In the genomic region with DNA sequence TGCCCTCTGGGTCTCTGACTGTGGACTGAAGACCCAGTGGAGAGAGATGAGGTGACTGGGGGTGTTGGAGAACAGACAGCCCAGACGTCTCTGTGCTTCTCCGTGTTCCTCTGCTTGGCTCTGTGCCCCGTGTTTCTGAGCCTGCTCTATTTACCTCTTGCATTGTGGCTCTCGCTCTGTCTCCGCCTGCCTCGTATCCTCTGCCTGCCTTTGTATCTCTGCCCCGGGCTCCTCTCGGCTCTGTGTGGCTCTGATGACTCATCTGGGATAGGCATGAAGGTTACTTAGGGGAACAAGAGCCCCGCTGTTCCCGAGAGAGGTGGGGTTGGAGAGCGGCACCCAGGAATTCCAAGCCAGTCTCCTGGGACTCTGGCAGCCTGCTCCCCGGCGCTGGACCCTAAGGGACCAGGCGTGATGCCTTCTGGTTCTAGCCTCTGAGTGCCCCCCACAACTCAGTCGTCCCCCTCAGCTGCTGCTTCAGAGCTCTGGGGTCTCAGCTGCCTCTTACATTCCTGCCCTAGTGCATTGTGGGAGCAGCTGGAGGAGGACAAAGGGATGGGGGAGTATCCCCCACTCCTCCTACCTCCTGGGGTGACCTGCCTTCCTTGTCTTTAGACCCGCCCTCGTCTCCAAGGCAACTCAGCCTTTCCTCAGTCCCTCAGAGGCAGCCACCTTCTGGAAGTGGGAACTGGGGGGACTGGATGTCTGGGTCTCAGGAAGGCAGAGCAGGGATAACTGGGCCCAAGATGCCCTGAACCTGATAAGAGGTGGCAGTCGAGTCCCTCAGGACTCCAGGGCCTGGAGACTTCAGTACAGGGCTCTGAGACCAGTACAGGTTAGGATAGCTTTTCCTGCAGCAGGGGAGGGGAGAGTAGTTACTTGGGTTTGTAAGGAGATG, we compare ENCODE assay signal across 8 cellular contexts. TPM values are rescaled to one million over a fixed set of nuclear protein-coding genes. Genes with fewer than 3 reads are reported as not detected.
A peak's percentile ranks its signal among the peaks of the same experiment; 100 is the strongest.
DNase-seq lines count a peak whose midpoint lies in the region; TF ChIP-seq lines count a peak whose summit lies in the region.

No MANE protein-coding gene starts in this region.

- intact Hi-C loops in breast epithelium (cut with DNase I; ENCODE audit: low total_unique reads): loop anchor here (5.0 kb wide), 1 partner anchor 159 kb away; no protein-coding TSS in a partner anchor

- peak overlapping the region; percentile 98 for H3K27ac ChIP-seq in breast epithelium
- no peak overlapping the region for H3K27ac ChIP-seq in effector memory CD4-positive, alpha-beta T cell (ENCODE audit: insufficient read depth, low read length, poor library complexity, severe bottlenecking)

- H3K4me3 ChIP-seq in HAP-1 (peak overlapping the region; percentile 40), breast epithelium (peak overlapping the region; percentile 71 to 93 (median 84)), skeletal muscle cell (ENCODE audit: low read depth, low read length) (peak overlapping the region; percentile 76)
- H3K4me3 ChIP-seq in effector memory CD4-positive, alpha-beta T cell (ENCODE audit: insufficient read depth, low read depth, low read length, poor library complexity, severe bottlenecking): no peak overlapping the region

- DNase-seq in AG08395 (ENCODE audit: low spot score): peak; percentile 89
- peak; percentile 63 to 81 for DNase-seq in HAP-1 (ENCODE audit: low spot score in 2 of 2)
- peak; percentile 50 for DNase-seq in RKO (ENCODE audit: low spot score)
- DNase-seq in breast epithelium (ENCODE audit: low spot score in 2 of 2): peak; percentile 93 to 97
- DNase-seq in iPS-NIHi7 (ENCODE audit: extremely low spot score): peak; percentile 90
- peak; percentile 40 for DNase-seq in skeletal muscle cell (ENCODE audit: low read depth)
- no peak for DNase-seq in effector memory CD4-positive, alpha-beta T cell
- no peak for DNase-seq in NCI-H1930 (lab: John Stamatoyannopoulos, UW)

- in situ Hi-C loops in HAP-1 (cut with MboI; ENCODE audit: low sequenced_read_pairs): no loop called here

- no peak for TF ChIP-seq CTCF in breast epithelium (IDR thresholded peaks at IDR 0.05)

- no peaks in the 10 kb centered on the region for H3K27me3 ChIP-seq in HAP-1 (ENCODE audit: low read depth)
- H3K27me3 ChIP-seq in breast epithelium: no peaks in the 10 kb centered on the region
- no peaks in the 10 kb centered on the region for H3K27me3 ChIP-seq in effector memory CD4-positive, alpha-beta T cell (replicated peaks; ENCODE audit: control insufficient read depth, insufficient read depth, low read length, poor library complexity, severe bottlenecking)

- TF ChIP-seq POLR2A in breast epithelium (IDR thresholded peaks at IDR 0.05): no peak

- H3K36me3 ChIP-seq in HAP-1 (replicated peaks) (no peaks in the 10 kb centered on the region; the same call in 1 of the 2 replicates), breast epithelium (no peaks in the 10 kb centered on the region)
- no peaks in the 10 kb centered on the region for H3K36me3 ChIP-seq in effector memory CD4-positive, alpha-beta T cell (ENCODE audit: control insufficient read depth, insufficient read depth, low read length)

- H3K9me3 ChIP-seq in HAP-1 (no peaks in the 10 kb centered on the region), breast epithelium (no peaks in the 10 kb centered on the region)
- H3K9me3 ChIP-seq in effector memory CD4-positive, alpha-beta T cell (ENCODE audit: control insufficient read depth, low read length): no peaks in the 10 kb centered on the region

- peaks cover 28% of the 10 kb centered on the region for H3K4me1 ChIP-seq in HAP-1
- H3K4me1 ChIP-seq in breast epithelium: peaks cover 7 to 12% of the 10 kb centered on the region in 2 donors
- H3K4me1 ChIP-seq in effector memory CD4-positive, alpha-beta T cell (ENCODE audit: control insufficient read depth, insufficient read depth, low read length, poor library complexity, severe bottlenecking): peaks cover 28% of the 10 kb centered on the region

RNA-seq across cellular contexts. Expression of a gene that starts 1.9 kb away (rescaled TPM):
- total RNA-seq in breast epithelium: 100 to 1,000 TPM in 1 of 3 donors, 10 to 100 TPM in 2; 18.1 to 149 (median 72.1) TPM

RNA-seq across cellular contexts. Expression of a gene that starts 21.8 kb away (rescaled TPM):
- total RNA-seq in breast epithelium: 10 to 100 TPM; 10.4 to 13.4 (median 11.1) TPM

RNA-seq across cellular contexts. Expression of a gene that starts 27.8 kb away (rescaled TPM):
- total RNA-seq in breast epithelium: 10 to 100 TPM; 15.7 to 19.2 (median 16.8) TPM

RNA-seq across cellular contexts. Expression of a gene that starts 45.7 kb away (rescaled TPM):
- total RNA-seq in breast epithelium: not detected

RNA-seq across cellular contexts. Expression of a gene that starts 54.5 kb away (rescaled TPM):
- not detected for total RNA-seq in breast epithelium

Comparison
In these comparisons a context has a peak if more than half of its experiments do, and no peak if none do; other contexts are left out.
1. DNase-seq: peak in AG08395 (single experiment), HAP-1 (2 of 2), RKO (single experiment), breast epithelium (2 of 2), iPS-NIHi7 (single experiment) and skeletal muscle cell (single experiment); none in effector memory CD4-positive, alpha-beta T cell (0 of 3) and NCI-H1930 (0 of 2).